19 cellular contexts compared by ENCODE assay signal in the genomic region with DNA sequence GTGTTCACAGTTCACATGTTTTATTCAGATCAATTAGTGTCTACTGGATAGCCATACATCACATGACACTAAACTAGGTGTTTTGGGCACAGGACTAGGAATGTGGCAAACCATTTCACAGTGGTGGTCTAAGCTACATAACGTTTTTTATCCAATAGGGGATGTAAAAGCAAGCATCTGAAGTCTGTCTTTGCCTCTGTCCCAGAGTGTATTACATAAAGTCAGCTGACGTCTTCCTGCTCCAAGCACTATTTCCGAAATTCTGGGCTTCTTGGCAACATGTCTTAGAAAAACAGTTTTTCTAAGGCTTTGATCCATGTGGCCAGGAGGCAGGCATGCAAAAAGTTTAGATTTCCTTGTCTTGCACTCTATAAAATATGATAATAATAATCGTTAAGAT.
"Had no signal": no experiment of that assay in that cellular context is flagged by ENCODE, and none has a peak within 500 bp of the region (broad histone marks: within the 10 kb centered on the region; RNA-seq: fewer than 3 reads in every experiment).

No MANE protein-coding gene starts in this region.

- DNase-seq: Kasumi-1, MM.1S, NCI-H1092 treated with DMSO at 0.1 percent for 48 hours, NCI-H1436, NCI-H187, NCI-H2029, NCI-H2081 treated with DMSO at 0.1 percent for 48 hours, NCI-H2171, NCI-H226, NCI-H446, NCI-H510A, NCI-H524 treated with DMSO at 0.1 percent for 48 hours, NCI-H69, NCI-H774, RPMI8226, SHP77 had no signal

- H3K27me3 Mint-ChIP-seq: IgD-negative memory B cell had no signal

- H3K27ac Mint-ChIP-seq: IgD-negative memory B cell had no signal

- H3K9ac ChIP-seq: KMS-11 had no signal

- H3K4me3 ChIP-seq: K562 had no signal

- H3K4me3 Mint-ChIP-seq: IgD-negative memory B cell had no signal

- H3K4me1 Mint-ChIP-seq: IgD-negative memory B cell had no signal

- H3K36me3 Mint-ChIP-seq: IgD-negative memory B cell had no signal

- H3K27ac ChIP-seq: KMS-11 had no signal

- H3K4me2 ChIP-seq: KMS-11 had no signal
